ENCODE assay signal across 9 cellular contexts in genomic region chr2:164910091-164910899, GRCh38. TPM values are rescaled to one million over a fixed set of nuclear protein-coding genes. Genes with fewer than 3 reads are reported as not detected.
DNase-seq lines count a peak whose midpoint lies in the region; ATAC-seq and TF ChIP-seq lines count a peak whose summit lies in the region.
"Had no signal": no experiment of that assay in that cellular context is flagged by ENCODE, and none has a peak within 500 bp of the region (broad histone marks: within the 10 kb centered on the region; RNA-seq: fewer than 3 reads in every experiment).

No MANE protein-coding gene starts in this region.

- H3K4me1 Mint-ChIP-seq in activated CD4-positive, alpha-beta memory T cell treated with anti-CD3 and anti-CD28 coated beads, Interleukin-2, amount 10 ng/mL, durations not matched to agents 7 days and 5 days = peaks cover 14% of the 10 kb centered on the region

- H3K9ac ChIP-seq in liver (ENCODE audit: low read depth in 1 of 2, low read length in 2 of 2) = peak overlapping the region; percentile 2 to 48

- peak; percentile 13 for DNase-seq in BE2C
- peak; percentile 38 for DNase-seq in activated CD4-positive, alpha-beta memory T cell treated with anti-CD3 and anti-CD28 coated beads, Interleukin-2, amount 10 ng/mL, durations not matched to agents 7 days and 5 days
- no peak for DNase-seq in DMS79 treated with DMSO at 0.1 percent for 48 hours (lab: John Stamatoyannopoulos, UW)
- no peak for DNase-seq in lower leg skin (ENCODE audit: low spot score in 2 of 2)

- intact Hi-C loops in lower leg skin (cut with DNase I; ENCODE audit: low total_unique reads) = no loop called here

- H3K27me3 ChIP-seq in BE2C (no peaks in the 10 kb centered on the region), liver (ENCODE audit: control insufficient read depth in 4 of 4, insufficient read depth in 4 of 4, low read length in 3 of 4) (no peaks in the 10 kb centered on the region)

- CTCF ChIA-PET in activated CD4-positive, alpha-beta memory T cell treated with anti-CD3 and anti-CD28 coated beads, Interleukin-2, amount 10 ng/mL, durations not matched to agents 7 days and 5 days (lab: Charles Lee) = interaction anchor here (0.5 to 1.0 kb wide), 2 partner anchors 68 to 148 kb away, joined by 3 read pairs; no protein-coding TSS in a partner anchor

- no peak for TF ChIP-seq POLR2A in lower leg skin (IDR thresholded peaks at IDR 0.05)

- no peaks in the 10 kb centered on the region for H3K36me3 ChIP-seq in BE2C
- no peaks in the 10 kb centered on the region for H3K36me3 ChIP-seq in liver (ENCODE audit: control insufficient read depth in 4 of 4, insufficient read depth in 3 of 4, low read depth in 1 of 4, low read length in 3 of 4)

- peak; percentile 70 for ATAC-seq in GM18909 (IDR thresholded peaks at IDR 0.05; ENCODE audit: poor library complexity, unreplicated experiment)
- ATAC-seq in HG03469 (IDR thresholded peaks at IDR 0.05; ENCODE audit: unreplicated experiment) = peak; percentile 60
- no peak for ATAC-seq in GM19324 (IDR thresholded peaks at IDR 0.05; ENCODE audit: low FRiP score, unreplicated experiment)

- TF ChIP-seq CTCF in BE2C (IDR thresholded peaks at IDR 0.05; ENCODE audit: low read depth, low read length) (no peak), liver (IDR thresholded peaks at IDR 0.05; ENCODE audit: low read depth, low read length, missing input control) (no peak), lower leg skin (IDR thresholded peaks at IDR 0.05) (no peak)

- H3K27ac ChIP-seq in liver (ENCODE audit: low read depth in 1 of 2, low read length in 2 of 2) = peak overlapping the region; percentile 38 to 55
- H3K27ac ChIP-seq: HL-60 had no signal

- no peak overlapping the region for H3K4me3 ChIP-seq in BE2C (ENCODE audit: low read depth, low read length)
- no peak overlapping the region for H3K4me3 ChIP-seq in liver (ENCODE audit: low read depth in 1 of 3, low read length in 3 of 3)
- H3K4me3 ChIP-seq in lower leg skin (ENCODE audit: low read depth, poor library complexity, severe bottlenecking) = no peak overlapping the region

- no peak for TF ChIP-seq RAD21 in liver (IDR thresholded peaks at IDR 0.05)

- H3K4me1 ChIP-seq in BE2C (no peaks in the 10 kb centered on the region), liver (ENCODE audit: control insufficient read depth in 4 of 4, insufficient read depth in 4 of 4, low read length in 3 of 4) (peaks cover 6 to 40% (median 34%) of the 10 kb centered on the region in 4 donors)

- H3K9me3 ChIP-seq in BE2C (no peaks in the 10 kb centered on the region), liver (ENCODE audit: control insufficient read depth in 4 of 4, low read length in 3 of 4) (no peaks in the 10 kb centered on the region)

- peaks cover 2% of the 10 kb centered on the region for H3K27me3 Mint-ChIP-seq in activated CD4-positive, alpha-beta memory T cell treated with anti-CD3 and anti-CD28 coated beads, Interleukin-2, amount 10 ng/mL, durations not matched to agents 7 days and 5 days

- no peaks in the 10 kb centered on the region for H3K9me3 Mint-ChIP-seq in activated CD4-positive, alpha-beta memory T cell treated with anti-CD3 and anti-CD28 coated beads, Interleukin-2, amount 10 ng/mL, durations not matched to agents 7 days and 5 days

- WGBS in liver = 20% methylated on average over 6 of the region's 6 CpGs
- WGBS in lower leg skin, 2 donors = 41 to 59% methylated on average over 6 of the region's 6 CpGs

- no peaks in the 10 kb centered on the region for H3K36me3 Mint-ChIP-seq in activated CD4-positive, alpha-beta memory T cell treated with anti-CD3 and anti-CD28 coated beads, Interleukin-2, amount 10 ng/mL, durations not matched to agents 7 days and 5 days (ENCODE audit: low read depth)

- H3K27ac Mint-ChIP-seq in activated CD4-positive, alpha-beta memory T cell treated with anti-CD3 and anti-CD28 coated beads, Interleukin-2, amount 10 ng/mL, durations not matched to agents 7 days and 5 days = no peak overlapping the region

- POLR2A ChIA-PET in activated CD4-positive, alpha-beta memory T cell treated with anti-CD3 and anti-CD28 coated beads, Interleukin-2, amount 10 ng/mL, durations not matched to agents 7 days and 5 days (lab: Charles Lee) = no interaction called here

- H3K4me3 Mint-ChIP-seq in activated CD4-positive, alpha-beta memory T cell treated with anti-CD3 and anti-CD28 coated beads, Interleukin-2, amount 10 ng/mL, durations not matched to agents 7 days and 5 days = no peak overlapping the region

TF ChIP-seq in liver, 16 proteins besides CTCF, POLR2A, EP300 and RAD21:
- TF ChIP-seq REST (IDR thresholded peaks at IDR 0.05) (no peak), FOXA1 (IDR thresholded peaks at IDR 0.05) (no peak), YY1 (IDR thresholded peaks at IDR 0.05) (peak; percentile 16), EGR1 (IDR thresholded peaks at IDR 0.05; ENCODE audit: low read depth in 2 of 2) (no peak), RXRA (IDR thresholded peaks at IDR 0.05) (no peak), HNF4A (conservative IDR thresholded peaks at IDR 0.05) (peak in 1 of 2 donors; percentile 18), JUND (IDR thresholded peaks at IDR 0.05) (no peak), NR2F2 (IDR thresholded peaks at IDR 0.05) (no peak), HNF4G (IDR thresholded peaks at IDR 0.05) (no peak)
- TF ChIP-seq, protein P1, sequence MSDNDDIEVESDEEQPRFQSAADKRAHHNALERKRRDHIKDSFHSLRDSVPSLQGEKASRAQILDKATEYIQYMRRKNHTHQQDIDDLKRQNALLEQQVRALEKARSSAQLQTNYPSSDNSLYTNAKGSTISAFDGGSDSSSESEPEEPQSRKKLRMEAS (IDR thresholded peaks at IDR 0.05) = no peak
- TF ChIP-seq, protein P2, sequence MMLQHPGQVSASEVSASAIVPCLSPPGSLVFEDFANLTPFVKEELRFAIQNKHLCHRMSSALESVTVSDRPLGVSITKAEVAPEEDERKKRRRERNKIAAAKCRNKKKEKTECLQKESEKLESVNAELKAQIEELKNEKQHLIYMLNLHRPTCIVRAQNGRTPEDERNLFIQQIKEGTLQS (IDR thresholded peaks at IDR 0.05) = no peak
TF ChIP-seq in liver: peak in this region for 2.

RNA-seq across cellular contexts. Expression of gene SLC38A11, which starts 45.0 kb away (rescaled TPM):
- polyA plus RNA-seq in BE2C (2012; ENCODE audit: insufficient read depth, insufficient read length, low read depth) = 0.90 TPM
- not detected for total RNA-seq in activated CD4-positive, alpha-beta memory T cell treated with anti-CD3 and anti-CD28 coated beads, Interleukin-2, amount 10 ng/mL, durations not matched to agents 7 days and 5 days
- total RNA-seq in liver (1 to 10 TPM; 1.7 to 2.9 TPM), lower leg skin (1 to 10 TPM in 1 of 4 donors, under 1 TPM in 2, not detected in 1; 0.32 to 2.9 (median 0.52) TPM)
- 1 to 10 TPM in 1 of 2 donors, under 1 TPM in 1; 0.54 to 3.3 TPM for polyA plus RNA-seq in liver

Comparison
In these comparisons a context has a peak if more than half of its experiments do, and no peak if none do; other contexts are left out.
1. DNase-seq: peak in BE2C (single experiment) and activated CD4-positive, alpha-beta memory T cell treated with anti-CD3 and anti-CD28 coated beads, Interleukin-2, amount 10 ng/mL, durations not matched to agents 7 days and 5 days (single experiment); none in DMS79 treated with DMSO at 0.1 percent for 48 hours (single experiment) and lower leg skin (0 of 2).